Comparison of ENCODE assay signal across 1 cellular context in genomic region chr19:2811221-2811722, GRCh38.
TF ChIP-seq lines count a peak whose summit lies in the region.

No MANE protein-coding gene starts in this region.

TF ChIP-seq in SK-N-SH, 30 proteins besides CTCF, POLR2A, EP300 and RAD21 (continued from another document):
- TF ChIP-seq MAX (IDR thresholded peaks at IDR 0.05; ENCODE audit: low read depth) (no peak), TAF1 (IDR thresholded peaks at IDR 0.05; ENCODE audit: borderline replicate concordance, low read depth, low read length) (no peak), TCF12 (IDR thresholded peaks at IDR 0.05) (no peak), RXRA (IDR thresholded peaks at IDR 0.05; ENCODE audit: borderline replicate concordance, low read depth) (no peak), PBX3 (IDR thresholded peaks at IDR 0.05) (no peak), USF2 (IDR thresholded peaks at IDR 0.05; ENCODE audit: borderline replicate concordance, low read depth, low read length) (no peak), JUND (IDR thresholded peaks at IDR 0.05) (no peak), NFIC (IDR thresholded peaks at IDR 0.05; ENCODE audit: borderline replicate concordance) (no peak), SMC3 (IDR thresholded peaks at IDR 0.05; ENCODE audit: low read depth, low read length) (no peak)
